20 cellular contexts compared by ENCODE assay signal in genomic region chr5:75243100-75243499, GRCh38. TPM values are rescaled to one million over a fixed set of nuclear protein-coding genes. Genes with fewer than 3 reads are reported as not detected.
DNase-seq lines count a peak whose midpoint lies in the region; ATAC-seq and TF ChIP-seq lines count a peak whose summit lies in the region.
"Had no signal": no experiment of that assay in that cellular context is flagged by ENCODE, and none has a peak within 500 bp of the region (broad histone marks: within the 10 kb centered on the region; RNA-seq: fewer than 3 reads in every experiment).

No MANE protein-coding gene starts in this region.

- no peaks in the 10 kb centered on the region for H3K9me3 Mint-ChIP-seq in Calu3 (ENCODE audit: low read depth, unreplicated experiment)
- H3K9me3 Mint-ChIP-seq in HFFc6: no peaks in the 10 kb centered on the region
- H3K9me3 Mint-ChIP-seq: CD4-positive, alpha-beta T cell had no signal

- H3K27ac Mint-ChIP-seq in Calu3 (ENCODE audit: unreplicated experiment): no peak overlapping the region
- H3K27ac Mint-ChIP-seq in HFFc6: no peak overlapping the region
- H3K27ac Mint-ChIP-seq: CD4-positive, alpha-beta T cell had no signal

- H3K27me3 Mint-ChIP-seq in Calu3 (ENCODE audit: unreplicated experiment) (no peaks in the 10 kb centered on the region), HFFc6 (ENCODE audit: insufficient read depth) (peaks cover 8% of the 10 kb centered on the region; the same call in 1 of the 2 replicates)
- H3K27me3 Mint-ChIP-seq: CD4-positive, alpha-beta T cell had no signal

- peak overlapping the region; percentile 16; the same call in 1 of the 2 replicates for H3K27ac ChIP-seq in VCaP
- H3K27ac ChIP-seq: A549, SJCRH30 had no signal

- peak; percentile 63 for ATAC-seq in left colon
- ATAC-seq in HG03280 (IDR thresholded peaks at IDR 0.05; ENCODE audit: unreplicated experiment): no peak
- ATAC-seq: A549 had no signal

- peaks cover 33% of the 10 kb centered on the region for H3K4me1 Mint-ChIP-seq in Calu3 (ENCODE audit: low read depth, unreplicated experiment)
- H3K4me1 Mint-ChIP-seq in HFFc6 (ENCODE audit: low read depth): peaks cover 6% of the 10 kb centered on the region

- H3K36me3 Mint-ChIP-seq in Calu3 (ENCODE audit: insufficient read depth, unreplicated experiment) (peaks cover 11% of the 10 kb centered on the region), HFFc6 (ENCODE audit: low read depth) (no peaks in the 10 kb centered on the region)

- peak; percentile 42 for DNase-seq in Calu3
- peak; percentile 47 for DNase-seq in HT-29 (ENCODE audit: low spot score)
- DNase-seq in left colon: no peak
- no peak for DNase-seq in HFFc6
- no peak for DNase-seq in SKM-1 (lab: John Stamatoyannopoulos, UW; ENCODE audit: unreplicated experiment)
- DNase-seq in dedifferentiated amniotic fluid mesenchymal stem cell (ENCODE audit: extremely low spot score): no peak
- DNase-seq: CD4-positive, alpha-beta T cell; DMS153; EL; MG63; NCI-H1048; NCI-H1436; NCI-H2029; NCI-H510A; NCI-H82; RPMI8226; SJCRH30 had no signal

- CTCF ChIA-PET in Calu3 (lab: Charles Lee): interaction anchor here (1.4 kb wide), 1 partner anchor 193 kb away, joined by 4 read pairs; no protein-coding TSS in a partner anchor

- intact Hi-C loops in Calu3 (cut with micrococcal nuclease; ENCODE audit: unreplicated experiment): no loop called here
- intact Hi-C loops in left colon (cut with DNase I, micrococcal nuclease): loop anchor here in 1 of 2 donors (5.0 kb wide), 1 partner anchor 94 kb away; the partner anchor contains the start of gene HMGCR

- H3K4me3 Mint-ChIP-seq in Calu3 (ENCODE audit: low read depth, unreplicated experiment) (no peak overlapping the region), HFFc6 (no peak overlapping the region)
- H3K4me3 Mint-ChIP-seq: CD4-positive, alpha-beta T cell had no signal

- BruUV-seq in Calu3 (replicated peaks; lab: Mats Ljungman, UMichigan): no TSS peak

- no peak for TF ChIP-seq CTCF in Calu3 (IDR thresholded peaks at IDR 0.05; ENCODE audit: unreplicated experiment)
- TF ChIP-seq CTCF in VCaP (conservative IDR thresholded peaks at IDR 0.05): no peak
- no peak for TF ChIP-seq CTCF in HFFc6 (IDR thresholded peaks at IDR 0.05)

RNA-seq across cellular contexts. Expression of gene ANKRD31, which starts 6.4 kb away (rescaled TPM):
- total RNA-seq in Calu3 (2022) (1.5 and 1.7 TPM in 2 replicates), left colon (under 1 TPM in 1 of 2 donors, not detected in 1; 0.11 TPM)
- total RNA-seq in HT-29 (2014; rRNA removed; shearing (Covaris generic)): 0.05 TPM in 1 of 2 replicates, not detected in the other
- total RNA-seq in HFFc6 (2021; fragmentation: NEBNext Ultra II Directional; extraction: Animal tissue kit (Norgen Biotek cat#: 25700)): under 1 TPM in 5 of 6 experiments, not detected in 1; 0.02 to 0.08 (median 0.05) TPM

Comparison
In these comparisons a context has a peak if more than half of its experiments do, and no peak if none do; other contexts are left out.
1. DNase-seq: peak in Calu3 (single experiment) and HT-29 (single experiment); none in left colon (0 of 2), HFFc6 (single experiment), SKM-1 (single experiment) and dedifferentiated amniotic fluid mesenchymal stem cell (single experiment).